ENCODE assay signal across 20 cellular contexts in the genomic region with DNA sequence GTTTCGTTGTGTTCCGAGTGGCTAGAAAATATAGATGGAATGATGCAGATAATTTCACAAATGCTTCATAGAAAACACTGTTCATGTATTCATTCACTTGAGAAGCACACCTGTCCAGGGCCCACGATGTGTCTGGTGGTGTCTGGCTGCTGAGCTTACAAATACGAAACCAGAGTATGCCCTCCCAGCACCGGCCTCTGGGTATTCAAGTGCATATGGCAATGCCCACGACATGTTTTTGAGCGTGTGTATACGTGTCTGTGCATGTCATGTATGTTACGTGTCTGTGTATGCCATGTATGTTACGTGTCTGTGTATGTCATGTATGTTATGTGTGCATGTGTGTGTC. TPM values are rescaled to one million over a fixed set of nuclear protein-coding genes. Genes with fewer than 3 reads are reported as not detected.
"Had no signal": no experiment of that assay in that cellular context is flagged by ENCODE, and none has a peak within 500 bp of the region (broad histone marks: within the 10 kb centered on the region; RNA-seq: fewer than 3 reads in every experiment).

No MANE protein-coding gene starts in this region.

- ATAC-seq: activated CD4-positive, CD25-positive, alpha-beta regulatory T cell treated with anti-CD3 and anti-CD28 coated beads, Interleukin-2, amount 50 U/mL, for 24 hours; right cardiac atrium; stimulated activated naive CD8-positive, alpha-beta T cell treated with anti-CD3 and anti-CD28 coated beads, Interleukin-15, amount 100 ng/mL, for 72 hours had no signal

- H3K4me1 Mint-ChIP-seq: brain, mesothelial cell of epicardium had no signal

- H3K9me3 ChIP-seq: prostate gland, suprapubic skin, transverse colon, uterus had no signal

- FAIRE-seq: colon, frontal cortex had no signal

- H3K27ac ChIP-seq: prostate gland, transverse colon, uterus had no signal

- H3K4me3 ChIP-seq: prostate gland, suprapubic skin, transverse colon, uterus had no signal

- H3K27ac Mint-ChIP-seq: brain, mesothelial cell of epicardium, nephron progenitor cell had no signal

- H3K36me3 ChIP-seq: prostate gland, suprapubic skin, transverse colon, uterus had no signal

- H3K36me3 Mint-ChIP-seq: brain, mesothelial cell of epicardium had no signal

- DNase-seq: activated effector memory CD4-positive, alpha-beta T cell treated with Interleukin-2 at 50 U/mL for 16 hours; central memory CD4-positive, alpha-beta T cell; hypothalamus; islet precursor cell; nephron progenitor cell; right cardiac atrium; T-helper 1 cell; transverse colon; uterus had no signal

- H3K27me3 Mint-ChIP-seq: stimulated activated naive CD8-positive, alpha-beta T cell treated with anti-CD3 and anti-CD28 coated beads, Interleukin-15, amount 100 ng/mL, for 72 hours had no signal

- H3K4me3 Mint-ChIP-seq: brain; mesothelial cell of epicardium; nephron progenitor cell; stimulated activated naive CD8-positive, alpha-beta T cell treated with anti-CD3 and anti-CD28 coated beads, Interleukin-15, amount 100 ng/mL, for 72 hours had no signal

- H3K9me3 Mint-ChIP-seq: mesothelial cell of epicardium; nephron progenitor cell; stimulated activated naive CD8-positive, alpha-beta T cell treated with anti-CD3 and anti-CD28 coated beads, Interleukin-15, amount 100 ng/mL, for 72 hours had no signal

- H3K27me3 ChIP-seq: suprapubic skin, transverse colon, uterus had no signal

- H3K4me1 ChIP-seq: transverse colon, uterus had no signal

RNA-seq across cellular contexts. Expression of gene IL2RA, which starts 37.9 kb away (rescaled TPM):
- total RNA-seq: epithelial cell of proximal tubule, frontal cortex, lung microvascular endothelial cell, mesothelial cell of epicardium, skeletal muscle tissue had no signal

RNA-seq across cellular contexts. Expression of gene IL15RA, which starts 47.0 kb away (rescaled TPM):
- total RNA-seq: frontal cortex, mesothelial cell of epicardium had no signal
